Comparison of ENCODE assay signal across 17 cellular contexts in genomic region chr7:42456756-42457276, GRCh38.
DNase-seq lines count a peak whose midpoint lies in the region; ATAC-seq, FAIRE-seq and TF ChIP-seq lines count a peak whose summit lies in the region.
"Had no signal": no experiment of that assay in that cellular context is flagged by ENCODE, and none has a peak within 500 bp of the region (broad histone marks: within the 10 kb centered on the region; RNA-seq: fewer than 3 reads in every experiment).

No MANE protein-coding gene starts in this region.

- H3K4me1 Mint-ChIP-seq in activated CD4-positive, alpha-beta T cell treated with anti-CD3 and anti-CD28 coated beads, Interleukin-2, amount 10 ng/mL, durations not matched to agents 24 days and 14 days, result no peaks in the 10 kb centered on the region
- no peaks in the 10 kb centered on the region for H3K4me1 Mint-ChIP-seq in activated CD4-positive, alpha-beta T cell treated with anti-CD3 and anti-CD28 coated beads, Interleukin-2, amount 10 ng/mL, durations not matched to agents 7 days and 5 days
- H3K4me1 Mint-ChIP-seq: GM23338 had no signal

- H3K36me3 ChIP-seq in osteoblast (ENCODE audit: insufficient read depth, low read length), result no peaks in the 10 kb centered on the region

- peak; percentile 13 for DNase-seq in activated CD4-positive, alpha-beta T cell treated with anti-CD3 and anti-CD28 coated beads, Interleukin-2, amount 10 ng/mL, durations not matched to agents 24 days and 14 days
- no peak for DNase-seq in activated CD4-positive, alpha-beta T cell treated with anti-CD3 and anti-CD28 coated beads, Interleukin-2, amount 10 ng/mL, durations not matched to agents 7 days and 5 days
- peak; percentile 36 for DNase-seq in fibroblast of mammary gland (ENCODE audit: low read depth)
- DNase-seq in osteoblast (ENCODE audit: insufficient read length, low spot score, missing footprints), result peak; percentile 45
- DNase-seq in HTR-8/SVneo (ENCODE audit: insufficient read length, low spot score), result no peak
- DNase-seq in AG08395 (ENCODE audit: low spot score), result no peak
- no peak for DNase-seq in occipital lobe (lab: John Stamatoyannopoulos, UW)
- DNase-seq: 8988T; GDM1; MV-4-11; NCI-H2227 treated with DMSO at 0.1 percent for 48 hours; NCI-H526; NK-92 treated with Interleukin-12 subunit alpha and Interleukin-12 subunit beta, amount 100 ng/mL, for 24 hours; OCI-M1 had no signal

- intact Hi-C loops in activated CD4-positive, alpha-beta T cell treated with anti-CD3 and anti-CD28 coated beads, Interleukin-2, amount 10 ng/mL, durations not matched to agents 24 days and 14 days (cut with micrococcal nuclease), result no loop called here

- H3K4me3 ChIP-seq in fibroblast of mammary gland (ENCODE audit: control insufficient read depth, low read depth, low read length) (no peak overlapping the region), osteoblast (ENCODE audit: insufficient read depth, low read length) (no peak overlapping the region)
- H3K4me3 ChIP-seq: GM23338 had no signal

- FAIRE-seq in HTR-8/SVneo (lab: Jason Lieb, UNC), result no peak
- FAIRE-seq: GM12892 had no signal

- no peaks in the 10 kb centered on the region for H4K20me1 ChIP-seq in osteoblast (ENCODE audit: insufficient read depth, low read length)

- no peak overlapping the region for H2AFZ ChIP-seq in osteoblast (ENCODE audit: low read length)
- H2AFZ ChIP-seq: GM23338 had no signal

- H3K36me3 Mint-ChIP-seq in activated CD4-positive, alpha-beta T cell treated with anti-CD3 and anti-CD28 coated beads, Interleukin-2, amount 10 ng/mL, durations not matched to agents 24 days and 14 days (ENCODE audit: low read depth), result no peaks in the 10 kb centered on the region
- H3K36me3 Mint-ChIP-seq in activated CD4-positive, alpha-beta T cell treated with anti-CD3 and anti-CD28 coated beads, Interleukin-2, amount 10 ng/mL, durations not matched to agents 7 days and 5 days (ENCODE audit: low read depth), result no peaks in the 10 kb centered on the region

- H3K27ac Mint-ChIP-seq in activated CD4-positive, alpha-beta T cell treated with anti-CD3 and anti-CD28 coated beads, Interleukin-2, amount 10 ng/mL, durations not matched to agents 24 days and 14 days, result no peak overlapping the region
- no peak overlapping the region for H3K27ac Mint-ChIP-seq in activated CD4-positive, alpha-beta T cell treated with anti-CD3 and anti-CD28 coated beads, Interleukin-2, amount 10 ng/mL, durations not matched to agents 7 days and 5 days
- H3K27ac Mint-ChIP-seq: GM23338 had no signal

- H3K79me2 ChIP-seq in osteoblast (ENCODE audit: insufficient read depth, low read length), result no peaks in the 10 kb centered on the region

- no peak overlapping the region for H3K4me3 Mint-ChIP-seq in activated CD4-positive, alpha-beta T cell treated with anti-CD3 and anti-CD28 coated beads, Interleukin-2, amount 10 ng/mL, durations not matched to agents 24 days and 14 days
- H3K4me3 Mint-ChIP-seq in activated CD4-positive, alpha-beta T cell treated with anti-CD3 and anti-CD28 coated beads, Interleukin-2, amount 10 ng/mL, durations not matched to agents 7 days and 5 days, result no peak overlapping the region
- H3K4me3 Mint-ChIP-seq: GM23338 had no signal

- H3K4me1 ChIP-seq in osteoblast (ENCODE audit: insufficient read depth, low read length), result peaks cover 3% of the 10 kb centered on the region

- no peaks in the 10 kb centered on the region for H3K9me3 ChIP-seq in osteoblast (ENCODE audit: low read depth, low read length)

- TF ChIP-seq CTCF in fibroblast of mammary gland (conservative IDR thresholded peaks at IDR 0.05; ENCODE audit: control insufficient read depth, insufficient read depth, low read depth, low read length), result no peak
- TF ChIP-seq CTCF in osteoblast (IDR thresholded peaks at IDR 0.05; ENCODE audit: extremely low read depth, low read depth, low read length), result no peak

- no peaks in the 10 kb centered on the region for H3K9me3 Mint-ChIP-seq in activated CD4-positive, alpha-beta T cell treated with anti-CD3 and anti-CD28 coated beads, Interleukin-2, amount 10 ng/mL, durations not matched to agents 24 days and 14 days
- H3K9me3 Mint-ChIP-seq in activated CD4-positive, alpha-beta T cell treated with anti-CD3 and anti-CD28 coated beads, Interleukin-2, amount 10 ng/mL, durations not matched to agents 7 days and 5 days, result no peaks in the 10 kb centered on the region
- H3K9me3 Mint-ChIP-seq: GM23338 had no signal

- ATAC-seq in HG02885 (IDR thresholded peaks at IDR 0.05; ENCODE audit: poor library complexity, unreplicated experiment), result no peak
- ATAC-seq: GM23338 had no signal

- no peak overlapping the region for H3K27ac ChIP-seq in osteoblast (ENCODE audit: low read depth, low read length)

- POLR2A ChIA-PET in activated CD4-positive, alpha-beta T cell treated with anti-CD3 and anti-CD28 coated beads, Interleukin-2, amount 10 ng/mL, durations not matched to agents 7 days and 5 days (lab: Charles Lee), result no interaction called here

- no peaks in the 10 kb centered on the region for H3K27me3 Mint-ChIP-seq in activated CD4-positive, alpha-beta T cell treated with anti-CD3 and anti-CD28 coated beads, Interleukin-2, amount 10 ng/mL, durations not matched to agents 24 days and 14 days
- no peaks in the 10 kb centered on the region for H3K27me3 Mint-ChIP-seq in activated CD4-positive, alpha-beta T cell treated with anti-CD3 and anti-CD28 coated beads, Interleukin-2, amount 10 ng/mL, durations not matched to agents 7 days and 5 days

- H3K4me2 ChIP-seq in osteoblast (ENCODE audit: insufficient read depth, low read length), result no peak overlapping the region
- H3K4me2 ChIP-seq: GM23338 had no signal

- peaks cover 13% of the 10 kb centered on the region for H3K27me3 ChIP-seq in osteoblast (ENCODE audit: insufficient read depth, low read length)

- CTCF ChIA-PET in activated CD4-positive, alpha-beta T cell treated with anti-CD3 and anti-CD28 coated beads, Interleukin-2, amount 10 ng/mL, durations not matched to agents 7 days and 5 days (lab: Charles Lee), result no interaction called here

Comparison
In these comparisons a context has a peak if more than half of its experiments do, and no peak if none do; other contexts are left out.
1. DNase-seq: peak in activated CD4-positive, alpha-beta T cell treated with anti-CD3 and anti-CD28 coated beads, Interleukin-2, amount 10 ng/mL, durations not matched to agents 24 days and 14 days (single experiment), fibroblast of mammary gland (single experiment) and osteoblast (single experiment); none in activated CD4-positive, alpha-beta T cell treated with anti-CD3 and anti-CD28 coated beads, Interleukin-2, amount 10 ng/mL, durations not matched to agents 7 days and 5 days (single experiment), HTR-8/SVneo (single experiment), AG08395 (single experiment) and occipital lobe (single experiment).